ENCODE assay signal across 14 cellular contexts in genomic region chr7:131546126-131546525, GRCh38. TPM values are rescaled to one million over a fixed set of nuclear protein-coding genes. Genes with fewer than 3 reads are reported as not detected.
A peak's percentile ranks its signal among the peaks of the same experiment; 100 is the strongest.
DNase-seq lines count a peak whose midpoint lies in the region; ATAC-seq, FAIRE-seq and TF ChIP-seq lines count a peak whose summit lies in the region.
"Had no signal": no experiment of that assay in that cellular context is flagged by ENCODE, and none has a peak within 500 bp of the region (broad histone marks: within the 10 kb centered on the region; RNA-seq: fewer than 3 reads in every experiment).

No MANE protein-coding gene starts in this region.

- no peak overlapping the region for H4K8ac ChIP-seq in mesendoderm (ENCODE audit: low read depth, low read length)

- H3K4ac ChIP-seq in mesendoderm (ENCODE audit: low read depth, low read length), result no peak overlapping the region

- H3K9ac ChIP-seq in mesendoderm (ENCODE audit: low read length), result no peak overlapping the region

- H3K79me1 ChIP-seq in mesendoderm (ENCODE audit: low read length), result peaks cover 2% of the 10 kb centered on the region

- peaks cover 5 to 25% (median 7%) of the 10 kb centered on the region in 3 donors for H3K4me1 ChIP-seq in esophagus squamous epithelium
- H3K4me1 ChIP-seq in pancreas, result peaks cover 15 to 35% (median 20%) of the 10 kb centered on the region in 3 donors
- H3K4me1 ChIP-seq in mesendoderm (ENCODE audit: control insufficient read depth, low read depth, low read length), result peaks cover 10% of the 10 kb centered on the region

- H2AK5ac ChIP-seq in mesendoderm (ENCODE audit: low read length), result no peak overlapping the region

- TF ChIP-seq CTCF in esophagus squamous epithelium (IDR thresholded peaks at IDR 0.05) (no peak), pancreas (IDR thresholded peaks at IDR 0.05) (no peak)

- no peak overlapping the region for H3K56ac ChIP-seq in mesendoderm (ENCODE audit: low read length)

- no peaks in the 10 kb centered on the region for H3K27me3 ChIP-seq in esophagus squamous epithelium
- H3K27me3 ChIP-seq in pancreas, result no peaks in the 10 kb centered on the region
- H3K27me3 ChIP-seq in mesendoderm (ENCODE audit: insufficient read depth, low read length, poor library complexity), result no peaks in the 10 kb centered on the region

- H3K36me3 ChIP-seq in esophagus squamous epithelium, result no peaks in the 10 kb centered on the region
- no peaks in the 10 kb centered on the region for H3K36me3 ChIP-seq in pancreas
- no peaks in the 10 kb centered on the region for H3K36me3 ChIP-seq in mesendoderm (ENCODE audit: control insufficient read depth, insufficient read depth, low read length)

- H3K4me3 Mint-ChIP-seq in activated T-cell treated with anti-CD3 and anti-CD28 coated beads, Interleukin-2, amount 50 U/mL, for 72 hours, result no peak overlapping the region
- H3K4me3 Mint-ChIP-seq: activated CD4-positive, alpha-beta memory T cell treated with anti-CD3 and anti-CD28 coated beads for 36 hours; activated naive CD8-positive, alpha-beta T cell treated with anti-CD3 and anti-CD28 coated beads, Interleukin-2, amount 10 ng/mL, durations not matched to agents 7 days and 5 days; type B pancreatic cell had no signal

- intact Hi-C loops in esophagus squamous epithelium (cut with DNase I), result no loop called here
- intact Hi-C loops in pancreas (cut with DNase I), result no loop called here

- H3K4me1 Mint-ChIP-seq in activated T-cell treated with anti-CD3 and anti-CD28 coated beads, Interleukin-2, amount 50 U/mL, for 72 hours (ENCODE audit: low read depth), result peaks cover 9% of the 10 kb centered on the region

- no peak overlapping the region for H4K5ac ChIP-seq in mesendoderm (ENCODE audit: low read length)

- H3K9me3 ChIP-seq in esophagus squamous epithelium, result no peaks in the 10 kb centered on the region
- no peaks in the 10 kb centered on the region for H3K9me3 ChIP-seq in pancreas

- 51 to 54% methylated on average over 6 to 7 of the region's 12 CpGs for WGBS in esophagus squamous epithelium, 2 donors
- 69 to 70% methylated on average over 12 of the region's 12 CpGs for WGBS in pancreas, 2 donors
- WGBS in mesendoderm (ENCODE audit: extremely low coverage, insufficient coverage, low lambda C conversion rate), result no CpG with 5 or more reads among the region's 12 CpGs

- no peak overlapping the region for H2BK15ac ChIP-seq in mesendoderm (replicated peaks; ENCODE audit: low read depth)

- H3K36me3 Mint-ChIP-seq in activated T-cell treated with anti-CD3 and anti-CD28 coated beads, Interleukin-2, amount 50 U/mL, for 72 hours (ENCODE audit: insufficient read depth in 2 of 2), result no peaks in the 10 kb centered on the region
- H3K36me3 Mint-ChIP-seq: activated CD4-positive, alpha-beta memory T cell treated with anti-CD3 and anti-CD28 coated beads for 36 hours; type B pancreatic cell had no signal

- H3K23ac ChIP-seq in mesendoderm (ENCODE audit: low read length), result no peak overlapping the region

- FAIRE-seq in pancreas (lab: Jason Lieb, UNC), result no peak
- FAIRE-seq: islet of Langerhans had no signal

- no peak overlapping the region for H2BK120ac ChIP-seq in mesendoderm (ENCODE audit: low read depth, low read length)

- H3K27ac Mint-ChIP-seq in activated T-cell treated with anti-CD3 and anti-CD28 coated beads, Interleukin-2, amount 50 U/mL, for 72 hours, result no peak overlapping the region
- H3K27ac Mint-ChIP-seq: activated CD4-positive, alpha-beta memory T cell treated with anti-CD3 and anti-CD28 coated beads for 36 hours; activated naive CD8-positive, alpha-beta T cell treated with anti-CD3 and anti-CD28 coated beads, Interleukin-2, amount 10 ng/mL, durations not matched to agents 7 days and 5 days; type B pancreatic cell had no signal

- no peak overlapping the region for H2BK5ac ChIP-seq in mesendoderm (ENCODE audit: low read length)

- TF ChIP-seq POLR2A in esophagus squamous epithelium (IDR thresholded peaks at IDR 0.05), result no peak

- H3K27me3 Mint-ChIP-seq in activated T-cell treated with anti-CD3 and anti-CD28 coated beads, Interleukin-2, amount 50 U/mL, for 72 hours (ENCODE audit: low read depth), result no peaks in the 10 kb centered on the region
- H3K27me3 Mint-ChIP-seq: type B pancreatic cell had no signal

- H3K4me3 ChIP-seq in esophagus squamous epithelium (no peak overlapping the region), pancreas (no peak overlapping the region), mesendoderm (ENCODE audit: low read length) (no peak overlapping the region)
- H3K4me3 ChIP-seq: SK-N-MC had no signal

- DNase-seq in ELR (ENCODE audit: low read depth), result peak; percentile 49
- DNase-seq in NCI-H69 (lab: John Stamatoyannopoulos, UW), result peak; percentile 26
- DNase-seq in esophagus squamous epithelium (lab: John Stamatoyannopoulos, UW), result no peak
- DNase-seq in pancreas, result peak in 5 of 6 donors; percentile 28 to 61 (median 55)
- no peak for DNase-seq in activated T-cell treated with anti-CD3 and anti-CD28 coated beads, Interleukin-2, amount 50 U/mL, for 72 hours
- DNase-seq in NCI-H524 (lab: John Stamatoyannopoulos, UW), result no peak
- DNase-seq in mesendoderm, result no peak
- DNase-seq: GF-D8 had no signal

- H3K4me2 ChIP-seq in mesendoderm (ENCODE audit: low read length), result no peak overlapping the region

- no peaks in the 10 kb centered on the region for H3K9me3 Mint-ChIP-seq in activated T-cell treated with anti-CD3 and anti-CD28 coated beads, Interleukin-2, amount 50 U/mL, for 72 hours
- H3K9me3 Mint-ChIP-seq: activated CD4-positive, alpha-beta memory T cell treated with anti-CD3 and anti-CD28 coated beads for 36 hours; activated naive CD8-positive, alpha-beta T cell treated with anti-CD3 and anti-CD28 coated beads, Interleukin-2, amount 10 ng/mL, durations not matched to agents 7 days and 5 days; type B pancreatic cell had no signal

- no peak overlapping the region for H3K18ac ChIP-seq in mesendoderm (ENCODE audit: low read length)

- peaks cover 95% of the 10 kb centered on the region for H3K79me2 ChIP-seq in mesendoderm (ENCODE audit: control insufficient read depth, insufficient read depth, low read length)

- peak overlapping the region in 3 of 4 donors; percentile 2 to 57 (median 9) for H3K27ac ChIP-seq in esophagus squamous epithelium
- H3K27ac ChIP-seq in pancreas, result peak overlapping the region in 1 of 4 donors; percentile 30
- no peak overlapping the region for H3K27ac ChIP-seq in mesendoderm (ENCODE audit: low read depth, low read length)
- H3K27ac ChIP-seq: SK-N-MC had no signal

- ATAC-seq in pancreas (peak; percentile 71 to 84 (median 82)), HG02642 (IDR thresholded peaks at IDR 0.05; ENCODE audit: poor library complexity, unreplicated experiment) (no peak)
- no peak for ATAC-seq in activated T-cell treated with anti-CD3 and anti-CD28 coated beads, Interleukin-2, amount 50 U/mL, for 72 hours (replicated peaks in 1 of 2)

RNA-seq across cellular contexts. Expression of gene PODXL, which starts 10.3 kb away (rescaled TPM):
- total RNA-seq in esophagus squamous epithelium (10 to 100 TPM in 1 of 4 donors, 1 to 10 TPM in 3; 5.0 to 22.3 (median 7.6) TPM), pancreas (10 to 100 TPM; 33.2 to 71.5 (median 41.4) TPM)
- 10 to 100 TPM; 23.0 to 26.3 TPM for polyA plus RNA-seq in pancreas
- total RNA-seq in activated T-cell treated with anti-CD3 and anti-CD28 coated beads, Interleukin-2, amount 50 U/mL, for 72 hours, result under 1 TPM; 0.60 TPM
- polyA plus RNA-seq in mesendoderm (2013, experiment 1 of 2), result 242 TPM
- polyA plus RNA-seq in mesendoderm (2013, experiment 2 of 2), result 262 TPM

Comparison
In these comparisons a context has a peak if more than half of its experiments do, and no peak if none do; other contexts are left out.
1. DNase-seq: peak in ELR (single experiment), NCI-H69 (single experiment) and pancreas (5 of 6); none in esophagus squamous epithelium (single experiment), activated T-cell treated with anti-CD3 and anti-CD28 coated beads, Interleukin-2, amount 50 U/mL, for 72 hours (0 of 2), NCI-H524 (0 of 2) and mesendoderm (single experiment).
2. ATAC-seq: peak in pancreas (4 of 4); none in HG02642 (single experiment) and activated T-cell treated with anti-CD3 and anti-CD28 coated beads, Interleukin-2, amount 50 U/mL, for 72 hours (0 of 2).